17 cellular contexts compared by ENCODE assay signal in genomic region chrX:69109036-69109663, GRCh38.
"Had no signal": no experiment of that assay in that cellular context is flagged by ENCODE, and none has a peak within 500 bp of the region (broad histone marks: within the 10 kb centered on the region; RNA-seq: fewer than 3 reads in every experiment).

No MANE protein-coding gene starts in this region.

- H3K27ac Mint-ChIP-seq: activated CD4-positive, alpha-beta T cell treated with anti-CD3 and anti-CD28 coated beads, Interleukin-2, amount 10 ng/mL, durations not matched to agents 7 days and 5 days; activated naive CD4-positive, alpha-beta T cell treated with anti-CD3 and anti-CD28 coated beads, Interleukin-2, amount 10 ng/mL, durations not matched to agents 7 days and 5 days; activated T-helper 2 cell treated with anti-CD3 and anti-CD28 coated beads, Interferon-gamma antibody, Interleukin-2, Interleukin-4, amounts not matched to agents 10 μg/mL and 5 μg/mL and 100 μg/mL, durations not matched to agents 14 hours and 24 hours and 36 hours; immature natural killer cell; stimulated activated memory B cell treated with anti-CD40 and anti-IgM and Interleukin-4, amounts not matched to agents 10 μg/mL and 1 μg/mL and 100 μg/mL, for 72 hours had no signal

- H3K27me3 ChIP-seq: tibial artery had no signal

- ATAC-seq: left cardiac atrium; lower lobe of right lung; right cardiac atrium; stimulated activated memory B cell treated with anti-CD40 and anti-IgM and Interleukin-4, amounts not matched to agents 10 μg/mL and 1 μg/mL and 100 μg/mL, for 72 hours had no signal

- H3K4me1 ChIP-seq: tibial artery had no signal

- H3K4me3 Mint-ChIP-seq: activated CD4-positive, alpha-beta T cell treated with anti-CD3 and anti-CD28 coated beads, Interleukin-2, amount 10 ng/mL, durations not matched to agents 7 days and 5 days; activated naive CD4-positive, alpha-beta T cell treated with anti-CD3 and anti-CD28 coated beads, Interleukin-2, amount 10 ng/mL, durations not matched to agents 7 days and 5 days; immature natural killer cell; stimulated activated memory B cell treated with anti-CD40 and anti-IgM and Interleukin-4, amounts not matched to agents 10 μg/mL and 1 μg/mL and 100 μg/mL, for 72 hours had no signal

- H3K36me3 Mint-ChIP-seq: activated naive CD4-positive, alpha-beta T cell treated with anti-CD3 and anti-CD28 coated beads, Interleukin-2, amount 10 ng/mL, durations not matched to agents 7 days and 5 days; immature natural killer cell; stimulated activated memory B cell treated with anti-CD40 and anti-IgM and Interleukin-4, amounts not matched to agents 10 μg/mL and 1 μg/mL and 100 μg/mL, for 72 hours had no signal

- H3K27ac ChIP-seq: lower lobe of right lung, tibial artery had no signal

- H3K4me3 ChIP-seq: lower lobe of right lung, tibial artery had no signal

- H3K36me3 ChIP-seq: lower lobe of right lung, tibial artery had no signal

- FAIRE-seq: TTC549 had no signal

- H3K27me3 Mint-ChIP-seq: activated CD4-positive, alpha-beta T cell treated with anti-CD3 and anti-CD28 coated beads, Interleukin-2, amount 10 ng/mL, durations not matched to agents 7 days and 5 days had no signal

- H3K9me3 ChIP-seq: lower lobe of right lung, tibial artery had no signal

- H3K9me3 Mint-ChIP-seq: activated CD4-positive, alpha-beta T cell treated with anti-CD3 and anti-CD28 coated beads, Interleukin-2, amount 10 ng/mL, durations not matched to agents 7 days and 5 days; activated naive CD4-positive, alpha-beta T cell treated with anti-CD3 and anti-CD28 coated beads, Interleukin-2, amount 10 ng/mL, durations not matched to agents 7 days and 5 days; activated T-helper 2 cell treated with anti-CD3 and anti-CD28 coated beads, Interferon-gamma antibody, Interleukin-2, Interleukin-4, amounts not matched to agents 10 μg/mL and 5 μg/mL and 100 μg/mL, durations not matched to agents 14 hours and 24 hours and 36 hours; immature natural killer cell; stimulated activated memory B cell treated with anti-CD40 and anti-IgM and Interleukin-4, amounts not matched to agents 10 μg/mL and 1 μg/mL and 100 μg/mL, for 72 hours had no signal

- H3K4me1 Mint-ChIP-seq: activated CD4-positive, alpha-beta T cell treated with anti-CD3 and anti-CD28 coated beads, Interleukin-2, amount 10 ng/mL, durations not matched to agents 7 days and 5 days; activated naive CD4-positive, alpha-beta T cell treated with anti-CD3 and anti-CD28 coated beads, Interleukin-2, amount 10 ng/mL, durations not matched to agents 7 days and 5 days; immature natural killer cell; stimulated activated memory B cell treated with anti-CD40 and anti-IgM and Interleukin-4, amounts not matched to agents 10 μg/mL and 1 μg/mL and 100 μg/mL, for 72 hours had no signal

- DNase-seq: activated CD4-positive, alpha-beta T cell treated with anti-CD3 and anti-CD28 coated beads, Interleukin-2, amount 10 ng/mL, durations not matched to agents 7 days and 5 days; activated CD4-positive, CD25-positive, alpha-beta regulatory T cell; activated naive CD4-positive, alpha-beta T cell treated with anti-CD3 and anti-CD28 coated beads, Interleukin-2, amount 10 ng/mL, durations not matched to agents 7 days and 5 days; activated T-cell treated with anti-CD3 and anti-CD28 coated beads for 4 hours; central memory CD4-positive, alpha-beta T cell; cortex of kidney; effector memory CD4-positive, alpha-beta T cell; immature natural killer cell; left cardiac atrium; lower lobe of right lung; posterior cingulate gyrus; right cardiac atrium; T-helper 2 cell; tibial artery had no signal
